ENCODE assay signal across 12 cellular contexts in the genomic region with DNA sequence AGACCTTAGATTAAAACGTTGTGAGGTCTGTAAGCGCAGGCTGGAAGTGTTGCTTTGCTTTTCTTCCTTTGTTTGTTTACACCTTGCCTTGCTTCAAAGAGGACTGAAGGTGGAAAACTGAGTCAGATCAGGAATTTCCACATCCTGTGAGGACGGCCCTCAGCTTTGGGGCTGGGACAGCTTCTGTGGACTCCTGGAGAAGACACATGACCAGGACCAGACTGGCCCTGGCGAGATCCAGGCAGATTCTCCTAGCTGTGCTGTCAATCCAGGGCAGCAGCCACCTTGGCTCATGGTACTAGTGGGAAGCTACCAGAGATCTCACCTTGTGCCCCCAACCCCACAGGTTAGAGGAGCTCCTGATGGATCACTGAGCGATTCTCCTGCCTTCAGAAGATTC.
DNase-seq lines count a peak whose midpoint lies in the region; ATAC-seq and TF ChIP-seq lines count a peak whose summit lies in the region.
"Had no signal": no experiment of that assay in that cellular context is flagged by ENCODE, and none has a peak within 500 bp of the region (broad histone marks: within the 10 kb centered on the region; RNA-seq: fewer than 3 reads in every experiment).

No MANE protein-coding gene starts in this region.

- TF ChIP-seq POLR2A in testis (IDR thresholded peaks at IDR 0.05): no peak

- no peak for ATAC-seq in GM18873 (IDR thresholded peaks at IDR 0.05; ENCODE audit: low FRiP score, unreplicated experiment)

- no peaks in the 10 kb centered on the region for H3K36me3 ChIP-seq in testis (ENCODE audit: low read depth, missing control alignments)
- H3K36me3 ChIP-seq: BLaER1 treated with 17β-estradiol and CSF1 and Interleukin-3, amounts not matched to agents 10 nM and 100 nM; HAP-1 had no signal

- TF ChIP-seq CTCF in testis (IDR thresholded peaks at IDR 0.05) (no peak), GM13976 (IDR thresholded peaks at IDR 0.05; ENCODE audit: borderline replicate concordance, control extremely low read depth, extremely low read depth, insufficient read depth, missing control alignments) (no peak)

- peak overlapping the region; percentile 44 for H3K27ac ChIP-seq in caudate nucleus (ENCODE audit: low read depth, low read length)
- H3K27ac ChIP-seq in testis: no peak overlapping the region
- H3K27ac ChIP-seq: BLaER1 treated with 17β-estradiol and CSF1 and Interleukin-3, amounts not matched to agents 10 nM and 100 nM had no signal

- no peaks in the 10 kb centered on the region for H3K9me3 ChIP-seq in testis
- H3K9me3 ChIP-seq: HAP-1 had no signal

- 59 to 60% methylated on average over 5 of the region's 5 CpGs for WGBS in testis, 2 donors

- intact Hi-C loops in testis (cut with DNase I; ENCODE audit: low total_unique reads): no loop called here

- in situ Hi-C loops in G401 (cut with HindIII; ENCODE audit: low sequenced_read_pairs): no loop called here
- in situ Hi-C loops in GM13976 (cut with MboI; ENCODE audit: low sequenced_read_pairs, unreplicated experiment): no loop called here

- H3K4me1 ChIP-seq in testis: no peaks in the 10 kb centered on the region
- H3K4me1 ChIP-seq: HAP-1 had no signal

- DNase-seq in G401 (ENCODE audit: low spot score) (peak; percentile 67), caudate nucleus (lab: John Stamatoyannopoulos, UW) (peak in 1 of 61 donors; percentile 40), inferior parietal cortex (ENCODE audit: extremely low spot score) (peak; percentile 22), testis (peak; percentile 11), GM13976 (ENCODE audit: low spot score) (no peak), amygdala (lab: John Stamatoyannopoulos, UW) (no peak)
- DNase-seq: ACHN; CD4-positive, CD25-positive, alpha-beta regulatory T cell; DMS53 had no signal

- no peak overlapping the region for H3K4me3 ChIP-seq in testis
- H3K4me3 ChIP-seq: BLaER1 treated with 17β-estradiol and CSF1 and Interleukin-3, amounts not matched to agents 10 nM and 100 nM; HAP-1 had no signal

- no peaks in the 10 kb centered on the region for H3K27me3 ChIP-seq in testis
- H3K27me3 ChIP-seq: BLaER1 treated with 17β-estradiol and CSF1 and Interleukin-3, amounts not matched to agents 10 nM and 100 nM had no signal

Comparison
In these comparisons a context has a peak if more than half of its experiments do, and no peak if none do; other contexts are left out.
1. DNase-seq: peak in G401 (single experiment), inferior parietal cortex (single experiment) and testis (single experiment); none in GM13976 (single experiment) and amygdala (0 of 56).